1 cellular context compared by ENCODE assay signal in genomic region chr1:11473635-11474034, GRCh38.
TF ChIP-seq lines count a peak whose summit lies in the region.

No MANE protein-coding gene starts in this region.

TF ChIP-seq in K562, 482 proteins besides CTCF, POLR2A, EP300 and RAD21 (continues in another document):
- 0 out of 2 replicates have a peak, but pooled peaks have one; percentile 24 for TF ChIP-seq ZBTB40 (IDR thresholded peaks at IDR 0.05)
- no peak for TF ChIP-seq ZBTB40 (CRISPR knock-in tag; IDR thresholded peaks at IDR 0.05)
- TF ChIP-seq REST (CRISPR knock-in tag; IDR thresholded peaks at IDR 0.05; ENCODE audit: low read depth): peak; percentile 95
- TF ChIP-seq IRF2 (CRISPR knock-in tag; IDR thresholded peaks at IDR 0.05): no peak
- TF ChIP-seq MYNN (IDR thresholded peaks at IDR 0.05): 0 out of 2 replicates have a peak, but pooled peaks have one; percentile 61
- TF ChIP-seq MYNN (CRISPR knock-in tag; IDR thresholded peaks at IDR 0.05): 0 out of 2 replicates have a peak, but pooled peaks have one; percentile 28
- no peak for TF ChIP-seq RBM17 (IDR thresholded peaks at IDR 0.05; ENCODE audit: borderline replicate concordance, low read depth, low read length)
- peak; percentile 95 for TF ChIP-seq MIER1 (IDR thresholded peaks at IDR 0.05; ENCODE audit: low read depth)
- peak; percentile 75; the same call in 1 of the 2 replicates for TF ChIP-seq ZNF232 (CRISPR knock-in tag; IDR thresholded peaks at IDR 0.05)
- TF ChIP-seq MAZ (CRISPR knock-in tag; conservative IDR thresholded peaks at IDR 0.05 in 1 of 2, IDR thresholded peaks at IDR 0.05 in 1 of 2): peak in 1 of 2 experiments; percentile 59; a peak in 2 of 4 replicates
- peak; percentile 98 for TF ChIP-seq EHMT2 (IDR thresholded peaks at IDR 0.05)
- TF ChIP-seq AFF1 (IDR thresholded peaks at IDR 0.05; ENCODE audit: low read depth in 1 of 2, partially characterized antibody in 2 of 2): peak in 1 of 2 experiments; percentile 91
- peak; percentile 88; the same call in 1 of the 2 replicates for TF ChIP-seq PRMT5 (CRISPR knock-in tag; IDR thresholded peaks at IDR 0.05)
- peak; percentile 31; the same call in 1 of the 2 replicates for TF ChIP-seq NCOA1 (IDR thresholded peaks at IDR 0.05; ENCODE audit: low read depth)
- peak; percentile 76 for TF ChIP-seq TFAP4 (CRISPR knock-in tag; IDR thresholded peaks at IDR 0.05; ENCODE audit: borderline replicate concordance)
- TF ChIP-seq MEF2A (IDR thresholded peaks at IDR 0.05; ENCODE audit: control insufficient read depth, low read depth, low read length): no peak
- peak in 1 of 2 experiments; percentile 61; a peak in 1 of 4 replicates for TF ChIP-seq SRF (CRISPR knock-in tag; IDR thresholded peaks at IDR 0.05)
- TF ChIP-seq ARID2 (IDR thresholded peaks at IDR 0.05): no peak
- TF ChIP-seq ZNF511 (CRISPR knock-in tag; IDR thresholded peaks at IDR 0.05): peak; percentile 62; the same call in 1 of the 2 replicates
- TF ChIP-seq ZNF224 (CRISPR knock-in tag; IDR thresholded peaks at IDR 0.05): 0 out of 2 replicates have a peak, but pooled peaks have one; percentile 25
- TF ChIP-seq BCL6 (CRISPR knock-in tag; IDR thresholded peaks at IDR 0.05): no peak
- 0 out of 2 replicates have a peak, but pooled peaks have one; percentile 19 for TF ChIP-seq GABPB1 (CRISPR knock-in tag; IDR thresholded peaks at IDR 0.05)
- no peak for TF ChIP-seq THAP7 (CRISPR knock-in tag; IDR thresholded peaks at IDR 0.05)
- no peak for TF ChIP-seq SMARCA5 (IDR thresholded peaks at IDR 0.05)
- 0 out of 2 replicates have a peak, but pooled peaks have one; percentile 65 for TF ChIP-seq ZBTB49 (CRISPR knock-in tag; IDR thresholded peaks at IDR 0.05; ENCODE audit: borderline replicate concordance)
- TF ChIP-seq CBX5 (IDR thresholded peaks at IDR 0.05; ENCODE audit: borderline replicate concordance, low read depth): no peak
- peak; percentile 73; the same call in 1 of the 2 replicates for TF ChIP-seq ZNF263 (CRISPR knock-in tag; IDR thresholded peaks at IDR 0.05; ENCODE audit: borderline replicate concordance)
